16 cellular contexts compared by ENCODE assay signal in the genomic region with DNA sequence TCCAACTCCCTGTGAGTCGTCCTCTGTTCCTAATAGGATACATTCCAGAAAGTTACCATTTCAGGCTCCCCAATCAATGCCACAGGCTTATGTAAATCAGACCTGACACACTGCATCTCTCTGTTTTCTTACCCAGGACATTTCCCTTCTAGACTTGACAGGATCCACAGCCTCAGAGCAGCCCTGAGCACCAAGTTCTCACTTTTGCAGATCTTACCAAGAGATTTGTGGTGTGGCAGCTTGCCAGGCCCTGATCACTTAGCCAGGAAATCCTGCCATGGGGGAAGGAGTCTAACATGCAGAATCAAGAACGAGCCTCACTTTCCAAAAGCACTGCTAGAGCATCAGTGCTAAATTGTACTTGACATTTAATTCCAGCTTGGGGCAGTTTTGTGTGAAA.
DNase-seq lines count a peak whose midpoint lies in the region; TF ChIP-seq lines count a peak whose summit lies in the region.
"Had no signal": no experiment of that assay in that cellular context is flagged by ENCODE, and none has a peak within 500 bp of the region (broad histone marks: within the 10 kb centered on the region; RNA-seq: fewer than 3 reads in every experiment).

No MANE protein-coding gene starts in this region.

- TF ChIP-seq POLR2A in NB4 (IDR thresholded peaks at IDR 0.05; ENCODE audit: extremely low read depth, insufficient read length) (no peak), thyroid gland (IDR thresholded peaks at IDR 0.05) (no peak)

- H3K4me2 ChIP-seq in mammary epithelial cell (ENCODE audit: insufficient read depth, low read depth, low read length), result no peak overlapping the region
- H3K4me2 ChIP-seq: A549 had no signal

- no peaks in the 10 kb centered on the region for H3K79me2 ChIP-seq in mammary epithelial cell (ENCODE audit: insufficient read depth, low read length)

- H3K4me1 ChIP-seq in mammary epithelial cell (ENCODE audit: insufficient read depth, low read length) (peaks cover 2% of the 10 kb centered on the region), thyroid gland (peaks cover 40 to 49% of the 10 kb centered on the region in 2 donors)
- H3K4me1 ChIP-seq: A549 had no signal

- CTCF ChIA-PET in mammary epithelial cell (lab: Charles Lee; ENCODE audit: low non-redundant PET) (no interaction called here), HEK293T (lab: Yijun Ruan, JAX) (no interaction called here), GM10248 (lab: Yijun Ruan, JAX) (interaction anchor here (0.9 to 1.1 kb wide), 2 partner anchors 19 to 40 kb away, joined by 3 read pairs; no protein-coding TSS in a partner anchor)

- no TSS peak for BruUV-seq in mammary epithelial cell (replicated peaks; lab: Mats Ljungman, UMichigan)

- H4K20me1 ChIP-seq in mammary epithelial cell (ENCODE audit: insufficient read depth, low read length), result no peaks in the 10 kb centered on the region

- TF ChIP-seq CTCF in NB4 (IDR thresholded peaks at IDR 0.05; ENCODE audit: low read depth, low read length) (no peak), mammary epithelial cell (conservative IDR thresholded peaks at IDR 0.05 in 1 of 2, IDR thresholded peaks at IDR 0.05 in 1 of 2; ENCODE audit: extremely low read depth in 1 of 2, insufficient read depth in 1 of 2, low read depth in 1 of 2, low read length in 2 of 2) (no peak), thyroid gland (IDR thresholded peaks at IDR 0.05) (no peak), GM10248 (IDR thresholded peaks at IDR 0.05; ENCODE audit: control extremely low read depth, extremely low read depth, low read depth, missing control alignments) (no peak)

- H3K4me3 ChIP-seq in NB4 (ENCODE audit: low read depth, low read length) (no peak overlapping the region), mammary epithelial cell (replicated peaks in 1 of 3; ENCODE audit: insufficient read depth in 1 of 3, low read depth in 2 of 3, low read length in 3 of 3) (no peak overlapping the region), thyroid gland (replicated peaks in 1 of 3) (no peak overlapping the region)
- H3K4me3 ChIP-seq: A549 had no signal

- H3K9me3 ChIP-seq in mammary epithelial cell (replicated peaks; ENCODE audit: insufficient read depth, low read length), result no peaks in the 10 kb centered on the region
- H3K9me3 ChIP-seq in thyroid gland, result no peaks in the 10 kb centered on the region
- H3K9me3 ChIP-seq: A549 had no signal

- H3K27ac ChIP-seq in mammary epithelial cell (ENCODE audit: insufficient read depth, low read depth, low read length), result no peak overlapping the region
- peak overlapping the region in 2 of 3 donors; percentile 72 to 73 for H3K27ac ChIP-seq in thyroid gland
- H3K27ac ChIP-seq: A549 had no signal

- no peaks in the 10 kb centered on the region for H3K27me3 ChIP-seq in mammary epithelial cell (ENCODE audit: insufficient read depth, low read length)
- no peaks in the 10 kb centered on the region for H3K27me3 ChIP-seq in thyroid gland

- peak; percentile 2 for DNase-seq in NCI-H2029 (lab: John Stamatoyannopoulos, UW)
- DNase-seq in NCI-H2029 treated with DMSO at 0.1 percent for 48 hours (lab: John Stamatoyannopoulos, UW), result no peak
- peak; percentile 3 for DNase-seq in NB4 (ENCODE audit: low read depth)
- peak; percentile 16 for DNase-seq in mammary epithelial cell
- DNase-seq in thyroid gland, result peak; percentile 65 to 73
- DNase-seq in HEK293T (ENCODE audit: extremely low spot score), result no peak
- DNase-seq in GM10248 (ENCODE audit: extremely low spot score), result no peak
- no peak for DNase-seq in NCI-H82 treated with DMSO at 0.1 percent for 48 hours (lab: John Stamatoyannopoulos, UW; ENCODE audit: unreplicated experiment)
- DNase-seq: activated gamma-delta T cell, caudate nucleus, DMS53, hippocampal formation, NCI-H1694 treated with DMSO at 0.1 percent for 48 hours, T-helper 17 cell, trophoblast cell had no signal

- intact Hi-C loops in mammary epithelial cell (cut with micrococcal nuclease), result no loop called here
- intact Hi-C loops in thyroid gland (cut with DNase I), result no loop called here

- 0% methylated on average over 1 of the region's 2 CpGs for WGBS in mammary epithelial cell (ENCODE audit: low coverage, missing lambda C conversion rate)
- 37 to 44% methylated on average over 2 of the region's 2 CpGs for WGBS in thyroid gland, 2 donors

- H3K9ac ChIP-seq in mammary epithelial cell (ENCODE audit: insufficient read depth, low read length), result no peak overlapping the region

- dilution Hi-C loops in mammary epithelial cell (cut with HindIII; ENCODE audit: low sequenced_read_pairs), result no loop called here

- no peak overlapping the region for H2AFZ ChIP-seq in mammary epithelial cell (ENCODE audit: low read depth, low read length)

- in situ Hi-C loops in mammary epithelial cell (cut with MboI; ENCODE audit: low sequenced_read_pairs in 2 of 2), result no loop called here

- POLR2A ChIA-PET in HEK293T (lab: Yijun Ruan, JAX), result no interaction called here
- POLR2A ChIA-PET in GM10248 (lab: Yijun Ruan, JAX), result no interaction called here

- H3K36me3 ChIP-seq in mammary epithelial cell (ENCODE audit: insufficient read depth, low read length) (no peaks in the 10 kb centered on the region), thyroid gland (no peaks in the 10 kb centered on the region)

TF ChIP-seq in HEK293T, 16 proteins besides CTCF, POLR2A, EP300 and RAD21:
- TF ChIP-seq TARDBP (IDR thresholded peaks at IDR 0.05) (no peak), FOXK2 (IDR thresholded peaks at IDR 0.05) (no peak), ARNT (IDR thresholded peaks at IDR 0.05) (no peak), SUZ12 (IDR thresholded peaks at IDR 0.05) (no peak), LEF1 (IDR thresholded peaks at IDR 0.05; ENCODE audit: borderline replicate concordance) (no peak), NFRKB (IDR thresholded peaks at IDR 0.05) (no peak), SP1 (IDR thresholded peaks at IDR 0.05) (no peak), ELF4 (IDR thresholded peaks at IDR 0.05) (no peak), CTBP1 (IDR thresholded peaks at IDR 0.05; ENCODE audit: borderline replicate concordance) (no peak), BHLHE40 (IDR thresholded peaks at IDR 0.05; ENCODE audit: borderline replicate concordance) (no peak), FOXM1 (IDR thresholded peaks at IDR 0.05; ENCODE audit: borderline replicate concordance) (no peak), HDGF (IDR thresholded peaks at IDR 0.05; ENCODE audit: borderline replicate concordance) (no peak), L3MBTL2 (conservative IDR thresholded peaks at IDR 0.05) (no peak), ZNF384 (IDR thresholded peaks at IDR 0.05) (no peak), FOXA1 (IDR thresholded peaks at IDR 0.05) (no peak)
- TF ChIP-seq, protein P1, sequence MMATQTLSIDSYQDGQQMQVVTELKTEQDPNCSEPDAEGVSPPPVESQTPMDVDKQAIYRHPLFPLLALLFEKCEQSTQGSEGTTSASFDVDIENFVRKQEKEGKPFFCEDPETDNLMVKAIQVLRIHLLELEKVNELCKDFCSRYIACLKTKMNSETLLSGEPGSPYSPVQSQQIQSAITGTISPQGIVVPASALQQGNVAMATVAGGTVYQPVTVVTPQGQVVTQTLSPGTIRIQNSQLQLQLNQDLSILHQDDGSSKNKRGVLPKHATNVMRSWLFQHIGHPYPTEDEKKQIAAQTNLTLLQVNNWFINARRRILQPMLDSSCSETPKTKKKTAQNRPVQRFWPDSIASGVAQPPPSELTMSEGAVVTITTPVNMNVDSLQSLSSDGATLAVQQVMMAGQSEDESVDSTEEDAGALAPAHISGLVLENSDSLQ (IDR thresholded peaks at IDR 0.05), result no peak

Comparison
In these comparisons a context has a peak if more than half of its experiments do, and no peak if none do; other contexts are left out.
1. DNase-seq: peak in NCI-H2029 (single experiment), NB4 (single experiment), mammary epithelial cell (single experiment) and thyroid gland (2 of 2); none in NCI-H2029 treated with DMSO at 0.1 percent for 48 hours (single experiment), HEK293T (single experiment), GM10248 (single experiment) and NCI-H82 treated with DMSO at 0.1 percent for 48 hours (single experiment).